In the genomic region with DNA sequence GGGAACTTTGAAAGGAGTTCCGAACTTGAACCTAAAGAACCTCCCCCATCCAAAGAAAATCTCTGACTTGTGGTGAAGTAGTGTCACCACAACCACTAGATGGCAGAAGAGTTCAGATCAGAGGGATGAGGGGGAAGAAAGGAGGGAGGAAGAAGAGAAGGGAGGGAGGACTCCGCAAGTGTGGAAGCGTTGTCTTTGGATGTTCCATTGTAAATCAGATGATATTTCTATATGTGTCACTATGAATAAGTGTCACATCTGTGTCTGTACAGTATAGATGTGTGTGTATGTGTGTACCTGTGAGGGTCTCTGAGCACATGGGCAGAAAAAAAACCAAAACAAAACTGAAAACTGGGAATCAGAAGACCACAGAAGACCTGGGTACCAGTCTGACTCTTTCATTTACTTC, we compare ENCODE assay signal across 9 cellular contexts. TPM values are rescaled to one million over a fixed set of nuclear protein-coding genes. Genes with fewer than 3 reads are reported as not detected.
DNase-seq lines count a peak whose midpoint lies in the region; ATAC-seq, FAIRE-seq and TF ChIP-seq lines count a peak whose summit lies in the region.
"Had no signal": no experiment of that assay in that cellular context is flagged by ENCODE, and none has a peak within 500 bp of the region (broad histone marks: within the 10 kb centered on the region; RNA-seq: fewer than 3 reads in every experiment).

No MANE protein-coding gene starts in this region.

- peaks cover 8% of the 10 kb centered on the region for H4K20me1 ChIP-seq in neural progenitor cell (ENCODE audit: low read depth)

- H3K9me3 Mint-ChIP-seq in neural progenitor cell: no peaks in the 10 kb centered on the region
- H3K9me3 Mint-ChIP-seq: activated naive CD4-positive, alpha-beta T cell treated with anti-CD3 and anti-CD28 coated beads, Interleukin-2, amount 50 U/mL, for 24 hours had no signal

- no peaks in the 10 kb centered on the region for H3K27me3 ChIP-seq in neural progenitor cell

- no peak overlapping the region for H3K9ac ChIP-seq in neural progenitor cell

- H3K27ac Mint-ChIP-seq in neural progenitor cell: no peak overlapping the region
- H3K27ac Mint-ChIP-seq: activated naive CD4-positive, alpha-beta T cell treated with anti-CD3 and anti-CD28 coated beads, Interleukin-2, amount 50 U/mL, for 24 hours had no signal

- no peak overlapping the region for H2AFZ ChIP-seq in neural progenitor cell (replicated peaks)

- H3K4me3 Mint-ChIP-seq in neural progenitor cell: no peak overlapping the region
- H3K4me3 Mint-ChIP-seq: activated naive CD4-positive, alpha-beta T cell treated with anti-CD3 and anti-CD28 coated beads, Interleukin-2, amount 50 U/mL, for 24 hours had no signal

- no peaks in the 10 kb centered on the region for H3K36me3 ChIP-seq in neural progenitor cell

- peaks cover 4% of the 10 kb centered on the region for H3K4me1 ChIP-seq in neural progenitor cell

- TF ChIP-seq CTCF in D721Med (IDR thresholded peaks at IDR 0.05; ENCODE audit: insufficient read depth, missing control alignments) (peak; percentile 92), HFF-Myc (IDR thresholded peaks at IDR 0.05; ENCODE audit: low read depth, low read length, missing control alignments) (peak; percentile 81), fibroblast of the aortic adventitia (IDR thresholded peaks at IDR 0.05; ENCODE audit: insufficient read depth, low read length) (peak; percentile 83), neural progenitor cell (IDR thresholded peaks at IDR 0.05) (peak; percentile 85)

- H3K27ac ChIP-seq in neural progenitor cell: no peak overlapping the region

- no peak for ATAC-seq in GM21528 (IDR thresholded peaks at IDR 0.05; ENCODE audit: low FRiP score, unreplicated experiment)

- no peaks in the 10 kb centered on the region for H3K36me3 Mint-ChIP-seq in neural progenitor cell
- H3K36me3 Mint-ChIP-seq: activated naive CD4-positive, alpha-beta T cell treated with anti-CD3 and anti-CD28 coated beads, Interleukin-2, amount 50 U/mL, for 24 hours had no signal

- FAIRE-seq in D721Med (lab: Jason Lieb, UNC): no peak

- no peaks in the 10 kb centered on the region for H3K4me1 Mint-ChIP-seq in neural progenitor cell

- no peaks in the 10 kb centered on the region for H3F3A ChIP-seq in neural progenitor cell (ENCODE audit: low read depth)

- H3K4me3 ChIP-seq in HFF-Myc (replicated peaks; ENCODE audit: low read depth, low read length): no peak overlapping the region
- H3K4me3 ChIP-seq in fibroblast of the aortic adventitia (ENCODE audit: low read depth, low read length): no peak overlapping the region
- H3K4me3 ChIP-seq in neural progenitor cell: no peak overlapping the region

- H3K4me2 ChIP-seq in neural progenitor cell: no peak overlapping the region

- no peaks in the 10 kb centered on the region for H3K79me2 ChIP-seq in neural progenitor cell (ENCODE audit: low read depth)

- H3K9me3 ChIP-seq in neural progenitor cell (ENCODE audit: low read depth): no peaks in the 10 kb centered on the region

- no peaks in the 10 kb centered on the region for H3K27me3 Mint-ChIP-seq in neural progenitor cell (ENCODE audit: insufficient read depth, low read depth)
- H3K27me3 Mint-ChIP-seq: activated naive CD4-positive, alpha-beta T cell treated with anti-CD3 and anti-CD28 coated beads, Interleukin-2, amount 50 U/mL, for 24 hours had no signal

- DNase-seq in D721Med (ENCODE audit: insufficient read length, low spot score) (peak; percentile 78), HFF-Myc (ENCODE audit: extremely low read depth, low read depth) (peak; percentile 75), NCI-H460 (ENCODE audit: extremely low read depth, low read depth) (peak; percentile 80), fibroblast of the aortic adventitia (ENCODE audit: low read depth) (peak; percentile 86), neural progenitor cell (ENCODE audit: low spot score) (peak; percentile 83), UCSD-AML1 (lab: John Stamatoyannopoulos, UW; ENCODE audit: unreplicated experiment) (no peak)
- DNase-seq in activated CD4-positive, alpha-beta T cell treated with anti-CD3 and anti-CD28 coated beads for 48 hours: peak; percentile 31

RNA-seq across cellular contexts. Expression of a gene that starts 16.9 kb away (rescaled TPM):
- total RNA-seq in NCI-H460 (2014; rRNA removed; shearing (Covaris generic)): 3.9 and 4.4 TPM in 2 replicates
- polyA plus RNA-seq in NCI-H460 (2014; cell fraction: nucleus; rRNA removed): 3.7 and 6.0 TPM in 2 replicates
- total RNA-seq in fibroblast of the aortic adventitia (ENCODE audit: low replicate concordance): 7.9 and 13.2 TPM in 2 replicates
- total RNA-seq in neural progenitor cell (ENCODE audit: low replicate concordance): 6.0 and 10.6 TPM in 2 replicates

RNA-seq across cellular contexts. Expression of a gene that starts 27.8 kb away (rescaled TPM):
- 52.7 and 60.3 TPM in 2 replicates for total RNA-seq in NCI-H460 (2014; rRNA removed; shearing (Covaris generic))
- 56.8 and 90.2 TPM in 2 replicates for polyA plus RNA-seq in NCI-H460 (2014; cell fraction: nucleus; rRNA removed)
- total RNA-seq in fibroblast of the aortic adventitia (ENCODE audit: low replicate concordance): 31.7 and 38.3 TPM in 2 replicates
- 40.2 and 54.2 TPM in 2 replicates for total RNA-seq in neural progenitor cell (ENCODE audit: low replicate concordance)
